In genomic region chr1:42928859-42929258, GRCh38 we compare ENCODE assay signal across 11 cellular contexts. TPM values are rescaled to one million over a fixed set of nuclear protein-coding genes. Genes with fewer than 3 reads are reported as not detected.
DNase-seq lines count a peak whose midpoint lies in the region; ATAC-seq and TF ChIP-seq lines count a peak whose summit lies in the region.
"Had no signal": no experiment of that assay in that cellular context is flagged by ENCODE, and none has a peak within 500 bp of the region (broad histone marks: within the 10 kb centered on the region; RNA-seq: fewer than 3 reads in every experiment).

No MANE protein-coding gene starts in this region.

- TF ChIP-seq CTCF in GM13976 (IDR thresholded peaks at IDR 0.05; ENCODE audit: borderline replicate concordance, control extremely low read depth, extremely low read depth, insufficient read depth, missing control alignments) (no peak), natural killer cell (IDR thresholded peaks at IDR 0.05) (no peak)

- no peaks in the 10 kb centered on the region for H3K9me3 ChIP-seq in CD4-positive, CD25-positive, alpha-beta regulatory T cell (ENCODE audit: control insufficient read depth in 2 of 2, low read length in 2 of 2)
- H3K9me3 ChIP-seq: adrenal gland had no signal

- H3K27ac ChIP-seq in CD4-positive, CD25-positive, alpha-beta regulatory T cell (ENCODE audit: insufficient read depth, low read length, poor library complexity, severe bottlenecking): no peak overlapping the region
- H3K27ac ChIP-seq: adrenal gland had no signal

- peak overlapping the region in 3 of 4 donors; percentile 21 to 61 (median 47) for H3K4me3 Mint-ChIP-seq in CD4-positive, CD25-positive, alpha-beta regulatory T cell
- peak overlapping the region; percentile 37 for H3K4me3 Mint-ChIP-seq in activated naive CD8-positive, alpha-beta T cell treated with anti-CD3 and anti-CD28 coated beads, Interleukin-2, amount 10 ng/mL, durations not matched to agents 7 days and 5 days
- H3K4me3 Mint-ChIP-seq in natural killer cell: peak overlapping the region; percentile 52

- DNase-seq in CD4-positive, CD25-positive, alpha-beta regulatory T cell: no peak
- DNase-seq in GM13976 (ENCODE audit: low spot score) (peak; percentile 10), natural killer cell (no peak), iPS-NIHi7 (ENCODE audit: extremely low spot score) (no peak), NCI-H345 treated with DMSO at 0.1 percent for 48 hours (lab: John Stamatoyannopoulos, UW; ENCODE audit: unreplicated experiment) (no peak), dermis blood vessel endothelial cell (no peak)
- DNase-seq in activated naive CD8-positive, alpha-beta T cell treated with anti-CD3 and anti-CD28 coated beads, Interleukin-2, amount 10 ng/mL, durations not matched to agents 7 days and 5 days: no peak
- DNase-seq: adrenal gland, C1 segment of cervical spinal cord, caudate nucleus, NCI-H146 had no signal

- H3K27ac Mint-ChIP-seq in CD4-positive, CD25-positive, alpha-beta regulatory T cell: peak overlapping the region; percentile 46 to 93 (median 90)
- peak overlapping the region; percentile 98 for H3K27ac Mint-ChIP-seq in activated naive CD8-positive, alpha-beta T cell treated with anti-CD3 and anti-CD28 coated beads, Interleukin-2, amount 10 ng/mL, durations not matched to agents 7 days and 5 days
- peak overlapping the region; percentile 32 to 67 for H3K27ac Mint-ChIP-seq in natural killer cell

- in situ Hi-C loops in GM13976 (cut with MboI; ENCODE audit: low sequenced_read_pairs, unreplicated experiment): no loop called here

- peaks cover 39% of the 10 kb centered on the region for H3K36me3 Mint-ChIP-seq in CD4-positive, CD25-positive, alpha-beta regulatory T cell
- peaks cover 48% of the 10 kb centered on the region for H3K36me3 Mint-ChIP-seq in activated naive CD8-positive, alpha-beta T cell treated with anti-CD3 and anti-CD28 coated beads, Interleukin-2, amount 10 ng/mL, durations not matched to agents 7 days and 5 days
- peaks cover 8% of the 10 kb centered on the region for H3K36me3 Mint-ChIP-seq in natural killer cell

- no peaks in the 10 kb centered on the region for H3K27me3 Mint-ChIP-seq in CD4-positive, CD25-positive, alpha-beta regulatory T cell
- no peaks in the 10 kb centered on the region for H3K27me3 Mint-ChIP-seq in activated naive CD8-positive, alpha-beta T cell treated with anti-CD3 and anti-CD28 coated beads, Interleukin-2, amount 10 ng/mL, durations not matched to agents 7 days and 5 days
- no peaks in the 10 kb centered on the region for H3K27me3 Mint-ChIP-seq in natural killer cell (ENCODE audit: low read depth in 2 of 2)

- intact Hi-C loops in natural killer cell (cut with micrococcal nuclease): no loop called here

- H3K4me1 ChIP-seq in CD4-positive, CD25-positive, alpha-beta regulatory T cell (ENCODE audit: control insufficient read depth, insufficient read depth, low read length, poor library complexity, severe bottlenecking): peaks cover 46% of the 10 kb centered on the region

- peaks cover 47% of the 10 kb centered on the region for H3K36me3 ChIP-seq in CD4-positive, CD25-positive, alpha-beta regulatory T cell (ENCODE audit: control insufficient read depth, insufficient read depth, low read length)

- H3K27me3 ChIP-seq in CD4-positive, CD25-positive, alpha-beta regulatory T cell (ENCODE audit: control insufficient read depth, insufficient read depth, low read length): no peaks in the 10 kb centered on the region
- H3K27me3 ChIP-seq: adrenal gland had no signal

- H3K4me1 Mint-ChIP-seq in CD4-positive, CD25-positive, alpha-beta regulatory T cell: peaks cover 8 to 69% (median 49%) of the 10 kb centered on the region in 4 donors
- peaks cover 66% of the 10 kb centered on the region for H3K4me1 Mint-ChIP-seq in activated naive CD8-positive, alpha-beta T cell treated with anti-CD3 and anti-CD28 coated beads, Interleukin-2, amount 10 ng/mL, durations not matched to agents 7 days and 5 days
- peaks cover 73 to 81% of the 10 kb centered on the region in 2 donors for H3K4me1 Mint-ChIP-seq in natural killer cell

- no peaks in the 10 kb centered on the region for H3K9me3 Mint-ChIP-seq in CD4-positive, CD25-positive, alpha-beta regulatory T cell
- no peaks in the 10 kb centered on the region for H3K9me3 Mint-ChIP-seq in activated naive CD8-positive, alpha-beta T cell treated with anti-CD3 and anti-CD28 coated beads, Interleukin-2, amount 10 ng/mL, durations not matched to agents 7 days and 5 days
- no peaks in the 10 kb centered on the region for H3K9me3 Mint-ChIP-seq in natural killer cell

- no peak overlapping the region for H3K4me3 ChIP-seq in CD4-positive, CD25-positive, alpha-beta regulatory T cell (ENCODE audit: low read depth, low read length)
- H3K4me3 ChIP-seq: adrenal gland had no signal

- ATAC-seq in CD4-positive, CD25-positive, alpha-beta regulatory T cell (ENCODE audit: low read depth in 2 of 2): no peak
- no peak for ATAC-seq in activated naive CD8-positive, alpha-beta T cell treated with anti-CD3 and anti-CD28 coated beads, Interleukin-2, amount 10 ng/mL, durations not matched to agents 7 days and 5 days (ENCODE audit: low read depth)
- no peak for ATAC-seq in natural killer cell

- POLR2A ChIA-PET in activated naive CD8-positive, alpha-beta T cell treated with anti-CD3 and anti-CD28 coated beads, Interleukin-2, amount 10 ng/mL, durations not matched to agents 7 days and 5 days (lab: Charles Lee): no interaction called here

RNA-seq across cellular contexts. Expression of gene SLC2A1, which starts 29.8 kb away (rescaled TPM):
- 60.2 TPM for total RNA-seq in CD4-positive, CD25-positive, alpha-beta regulatory T cell
- 10 to 100 TPM; 22.0 to 25.5 (median 23.6) TPM for polyA plus RNA-seq in CD4-positive, CD25-positive, alpha-beta regulatory T cell
- 10 to 100 TPM; 80.8 to 82.3 TPM for total RNA-seq in activated naive CD8-positive, alpha-beta T cell treated with anti-CD3 and anti-CD28 coated beads, Interleukin-2, amount 10 ng/mL, durations not matched to agents 7 days and 5 days
- total RNA-seq in natural killer cell (100 to 1,000 TPM in 1 of 3 donors, 10 to 100 TPM in 2; 94.7 to 143 (median 95.1) TPM), dermis blood vessel endothelial cell (28.6 and 38.3 TPM in 2 replicates)
